Comparison of ENCODE assay signal across 16 cellular contexts in genomic region chr6:53815381-53816119, GRCh38. TPM values are rescaled to one million over a fixed set of nuclear protein-coding genes. Genes with fewer than 3 reads are reported as not detected.
A peak's percentile ranks its signal among the peaks of the same experiment; 100 is the strongest.
DNase-seq lines count a peak whose midpoint lies in the region; FAIRE-seq and TF ChIP-seq lines count a peak whose summit lies in the region.
"Had no signal": no experiment of that assay in that cellular context is flagged by ENCODE, and none has a peak within 500 bp of the region (broad histone marks: within the 10 kb centered on the region; RNA-seq: fewer than 3 reads in every experiment).

No MANE protein-coding gene starts in this region.

- no peaks in the 10 kb centered on the region for H3K9me3 Mint-ChIP-seq in nephron
- no peaks in the 10 kb centered on the region for H3K9me3 Mint-ChIP-seq in activated CD4-positive, alpha-beta T cell treated with anti-CD3 and anti-CD28 coated beads, Interleukin-2, amount 10 ng/mL, durations not matched to agents 24 days and 14 days

- H3K27me3 ChIP-seq in thymus (ENCODE audit: control insufficient read depth, insufficient read depth) = no peaks in the 10 kb centered on the region
- H3K27me3 ChIP-seq in ovary = no peaks in the 10 kb centered on the region
- H3K27me3 ChIP-seq: BLaER1 had no signal

- H3K27ac ChIP-seq in thymus (ENCODE audit: low read depth) = peak overlapping the region; percentile 25
- H3K27ac ChIP-seq in ovary = no peak overlapping the region
- H3K27ac ChIP-seq: BLaER1, psoas muscle had no signal

- 94% methylated on average over 7 of the region's 7 CpGs for WGBS in thymus
- WGBS in ovary, 3 donors = 19 to 23% (median 19%) methylated on average over 7 of the region's 7 CpGs

- intact Hi-C loops in ovary (cut with DNase I) = no loop called here
- intact Hi-C loops in activated CD4-positive, alpha-beta T cell treated with anti-CD3 and anti-CD28 coated beads, Interleukin-2, amount 10 ng/mL, durations not matched to agents 24 days and 14 days (cut with micrococcal nuclease) = no loop called here

- TF ChIP-seq CTCF in LNCaP clone FGC (IDR thresholded peaks at IDR 0.05; ENCODE audit: control insufficient read depth, extremely low read depth, insufficient read depth) (no peak), nephron (IDR thresholded peaks at IDR 0.05; ENCODE audit: unreplicated experiment in 3 of 3) (no peak), ovary (IDR thresholded peaks at IDR 0.05) (no peak)

- H3K4me3 ChIP-seq in LNCaP clone FGC (ENCODE audit: low read depth, low read length) = peak overlapping the region; percentile 10; the same call in 1 of the 2 replicates
- H3K4me3 ChIP-seq in thymus (ENCODE audit: low read length) = no peak overlapping the region
- H3K4me3 ChIP-seq in ovary = no peak overlapping the region
- H3K4me3 ChIP-seq: BLaER1, psoas muscle had no signal

- DNase-seq in LNCaP clone FGC (ENCODE audit: low read depth) = no peak
- no peak for DNase-seq in stimulated activated naive CD4-positive, alpha-beta T cell treated with Interleukin-2 at 50 U/mL for 16 hours (lab: John Stamatoyannopoulos, UW)
- DNase-seq in ovary = no peak
- no peak for DNase-seq in activated naive CD4-positive, alpha-beta T cell treated with anti-CD3 and anti-CD28 coated beads, Interleukin-2, amount 50 U/mL, for 16 hours
- no peak for DNase-seq in activated CD4-positive, alpha-beta T cell treated with anti-CD3 and anti-CD28 coated beads, Interleukin-2, amount 10 ng/mL, durations not matched to agents 24 days and 14 days
- DNase-seq: activated CD4-positive, alpha-beta T cell treated with anti-CD3 and anti-CD28 coated beads, Interleukin-2, amount 50 U/mL, for 1 hour; activated T-cell treated with anti-CD3 and anti-CD28 coated beads, Interleukin-2, amount 50 U/mL, for 1 hour; islet precursor cell; Karpas-422; NCI-H187; psoas muscle had no signal

- H3K9me3 ChIP-seq in thymus (ENCODE audit: control insufficient read depth) = no peaks in the 10 kb centered on the region
- H3K9me3 ChIP-seq in ovary = no peaks in the 10 kb centered on the region
- H3K9me3 ChIP-seq: BLaER1, psoas muscle had no signal

- H3K4me1 Mint-ChIP-seq in nephron = peaks cover 19% of the 10 kb centered on the region
- peaks cover 4% of the 10 kb centered on the region for H3K4me1 Mint-ChIP-seq in activated CD4-positive, alpha-beta T cell treated with anti-CD3 and anti-CD28 coated beads, Interleukin-2, amount 10 ng/mL, durations not matched to agents 24 days and 14 days

- H3K4me3 Mint-ChIP-seq in nephron = no peak overlapping the region
- H3K4me3 Mint-ChIP-seq in activated CD4-positive, alpha-beta T cell treated with anti-CD3 and anti-CD28 coated beads, Interleukin-2, amount 10 ng/mL, durations not matched to agents 24 days and 14 days = no peak overlapping the region

- peak; percentile 73 for FAIRE-seq in endometrium (lab: Jason Lieb, UNC)
- FAIRE-seq: GM18507 had no signal

- no peak for TF ChIP-seq EP300 in ovary (IDR thresholded peaks at IDR 0.05)

- no peaks in the 10 kb centered on the region for H3K36me3 ChIP-seq in thymus (ENCODE audit: control insufficient read depth, insufficient read depth)
- H3K36me3 ChIP-seq in ovary = no peaks in the 10 kb centered on the region
- H3K36me3 ChIP-seq: BLaER1 had no signal

- no peak for TF ChIP-seq POLR2A in ovary (IDR thresholded peaks at IDR 0.05)

- no peaks in the 10 kb centered on the region for H3K27me3 Mint-ChIP-seq in nephron (ENCODE audit: low read depth)
- no peaks in the 10 kb centered on the region for H3K27me3 Mint-ChIP-seq in activated CD4-positive, alpha-beta T cell treated with anti-CD3 and anti-CD28 coated beads, Interleukin-2, amount 10 ng/mL, durations not matched to agents 24 days and 14 days

- H3K4me1 ChIP-seq in thymus (ENCODE audit: control insufficient read depth, insufficient read depth, low read length) = no peaks in the 10 kb centered on the region
- peaks cover 4% of the 10 kb centered on the region for H3K4me1 ChIP-seq in ovary (ENCODE audit: insufficient read depth)
- H3K4me1 ChIP-seq: psoas muscle had no signal

- H3K36me3 Mint-ChIP-seq in nephron (ENCODE audit: low read depth) = no peaks in the 10 kb centered on the region
- no peaks in the 10 kb centered on the region for H3K36me3 Mint-ChIP-seq in activated CD4-positive, alpha-beta T cell treated with anti-CD3 and anti-CD28 coated beads, Interleukin-2, amount 10 ng/mL, durations not matched to agents 24 days and 14 days (ENCODE audit: low read depth)

- H3K27ac Mint-ChIP-seq in nephron = peak overlapping the region in 2 of 3 experiments; percentile 15 to 35
- no peak overlapping the region for H3K27ac Mint-ChIP-seq in activated CD4-positive, alpha-beta T cell treated with anti-CD3 and anti-CD28 coated beads, Interleukin-2, amount 10 ng/mL, durations not matched to agents 24 days and 14 days

RNA-seq across cellular contexts. Expression of gene LRRC1, which starts 20.7 kb away (rescaled TPM):
- 21.7 TPM for polyA plus RNA-seq in thymus
- 10 to 100 TPM in 4 of 7 donors, 1 to 10 TPM in 3; 4.9 to 20.6 (median 10.2) TPM for total RNA-seq in ovary
- 1 to 10 TPM; 4.3 to 4.9 TPM for polyA plus RNA-seq in ovary
- total RNA-seq in activated CD4-positive, alpha-beta T cell treated with anti-CD3 and anti-CD28 coated beads, Interleukin-2, amount 10 ng/mL, durations not matched to agents 24 days and 14 days = 2.3 and 2.7 TPM in 2 replicates
